Comparison of ENCODE assay signal across 8 cellular contexts in the genomic region with DNA sequence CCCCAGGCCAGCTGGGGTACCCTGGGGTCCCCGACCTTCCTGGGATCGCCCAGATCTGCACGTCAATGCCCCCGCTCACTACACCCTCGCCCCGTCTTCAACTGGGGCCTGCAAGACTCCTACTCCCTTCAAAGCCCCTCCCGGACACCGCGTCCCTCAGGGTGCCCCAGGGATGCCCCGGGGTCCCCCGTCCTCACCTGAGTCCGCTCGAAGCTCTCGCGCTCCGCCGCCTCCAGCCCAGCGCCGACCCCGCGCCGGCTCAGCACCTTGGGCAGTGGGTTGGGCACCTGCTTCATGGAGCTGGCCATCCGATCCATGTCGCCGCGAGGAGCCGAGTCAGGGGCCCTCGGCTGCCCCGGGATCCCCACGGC. TPM values are rescaled to one million over a fixed set of nuclear protein-coding genes. Genes with fewer than 3 reads are reported as not detected.
DNase-seq lines count a peak whose midpoint lies in the region; ATAC-seq and TF ChIP-seq lines count a peak whose summit lies in the region.

A gene (minus strand): TSS at position 338 of the 371 bp plus-strand sequence. CDS start 21 bp downstream, at position 317.

- H3K27me3 Mint-ChIP-seq in MCF 10A (ENCODE audit: insufficient read depth, unreplicated experiment) = no peaks in the 10 kb centered on the region

- H3K4me3 ChIP-seq in GM06990 (replicated peaks; ENCODE audit: low read depth, low read length) (peak within 1 kb of the TSS; percentile 91), right lobe of liver (peak within 1 kb of the TSS; percentile 80 to 99 (median 96))

- TF ChIP-seq POLR2A in right lobe of liver (IDR thresholded peaks at IDR 0.05) = no peak

- peak; percentile 8 for ATAC-seq in HG03159 (IDR thresholded peaks at IDR 0.05; ENCODE audit: unreplicated experiment)
- no peak for ATAC-seq in right lobe of liver
- ATAC-seq in HG03175 (IDR thresholded peaks at IDR 0.05; ENCODE audit: unreplicated experiment) = no peak
- no peak for ATAC-seq in GM21825 (IDR thresholded peaks at IDR 0.05; ENCODE audit: unreplicated experiment)
- ATAC-seq in HG03565 (IDR thresholded peaks at IDR 0.05; ENCODE audit: unreplicated experiment) = no peak

- H3K27ac ChIP-seq in right lobe of liver = peak within 1 kb of the TSS; percentile 85 to 88 (median 87)
- peak within 1 kb of the TSS; percentile 77 for H3K27ac ChIP-seq in temporal lobe (ENCODE audit: low read depth, low read length)

- no peak for DNase-seq in GM06990 (ENCODE audit: extremely low read depth, insufficient read length)
- no peak for DNase-seq in MCF 10A (ENCODE audit: unreplicated experiment)
- no peak for DNase-seq in right lobe of liver

- no peaks in the 10 kb centered on the region for H3K9me3 ChIP-seq in right lobe of liver

- H3K4me1 Mint-ChIP-seq in MCF 10A (ENCODE audit: insufficient read depth, unreplicated experiment) = peaks cover 12% of the 10 kb centered on the region

- BruUV-seq in MCF 10A (replicated peaks; lab: Mats Ljungman, UMichigan) = no TSS peak

- POLR2A ChIA-PET in MCF 10A (lab: Yijun Ruan, JAX) = interaction anchor here (1.5 to 3.7 kb wide), 2 partner anchors 10 to 210 kb away, joined by 4 to 20 read pairs; no protein-coding TSS in a partner anchor

- CTCF ChIA-PET in MCF 10A (lab: Yijun Ruan, JAX) = interaction anchor here (0.6 kb wide), 1 partner anchor 178 kb away, joined by 3 read pairs; no protein-coding TSS in a partner anchor

- H3K4me3 Mint-ChIP-seq in MCF 10A (ENCODE audit: unreplicated experiment) = peak within 1 kb of the TSS; percentile 84

- no peaks in the 10 kb centered on the region for H3K36me3 ChIP-seq in GM06990 (ENCODE audit: control insufficient read depth, insufficient read depth, low read length)
- H3K36me3 ChIP-seq in right lobe of liver = no peaks in the 10 kb centered on the region

- peaks cover 0 to 5% (median 0%) of the 10 kb centered on the region in 4 donors for H3K4me1 ChIP-seq in right lobe of liver

- WGBS in right lobe of liver (ENCODE audit: insufficient coverage, low coverage, low lambda C conversion rate, missing lambda C conversion rate) = 0% methylated on average over 7 of the region's 30 CpGs

- no peaks in the 10 kb centered on the region for H3K9me3 Mint-ChIP-seq in MCF 10A (ENCODE audit: unreplicated experiment)

- peak within 1 kb of the TSS; percentile 78 for H3K27ac Mint-ChIP-seq in MCF 10A (ENCODE audit: low read depth, unreplicated experiment)

- H3K27me3 ChIP-seq in GM06990 (replicated peaks; ENCODE audit: control insufficient read depth, insufficient read depth, low read length) (no peaks in the 10 kb centered on the region), right lobe of liver (no peaks in the 10 kb centered on the region)

- intact Hi-C loops in MCF 10A (cut with micrococcal nuclease) (no loop called here), right lobe of liver (cut with DNase I) (no loop called here)

- H3K36me3 Mint-ChIP-seq in MCF 10A (ENCODE audit: insufficient read depth, unreplicated experiment) = peaks cover 6% of the 10 kb centered on the region

- TF ChIP-seq CTCF in GM06990 (IDR thresholded peaks at IDR 0.05; ENCODE audit: insufficient read depth, low read length, poor library complexity, severe bottlenecking) = no peak
- no peak for TF ChIP-seq CTCF in MCF 10A (IDR thresholded peaks at IDR 0.05; ENCODE audit: unreplicated experiment)
- TF ChIP-seq CTCF in right lobe of liver (IDR thresholded peaks at IDR 0.05) = no peak

RNA-seq across cellular contexts. Expression of the gene that starts here (rescaled TPM):
- total RNA-seq in MCF 10A (2022) (11.1 and 12.0 TPM in 2 replicates), right lobe of liver (10 to 100 TPM; 17.6 to 23.0 (median 18.8) TPM), temporal lobe (17.9 TPM)
